ENCODE assay signal across 27 cellular contexts in genomic region chr1:222424826-222425225, GRCh38.
"Had no signal": no experiment of that assay in that cellular context is flagged by ENCODE, and none has a peak within 500 bp of the region (broad histone marks: within the 10 kb centered on the region; RNA-seq: fewer than 3 reads in every experiment).

No MANE protein-coding gene starts in this region.

- H3K27me3 ChIP-seq: colonic mucosa, esophagus muscularis mucosa, esophagus squamous epithelium, foreskin keratinocyte, gastrocnemius medialis, gastroesophageal sphincter, heart left ventricle had no signal

- H3K4me3 ChIP-seq: colonic mucosa, coronary artery, dorsolateral prefrontal cortex, esophagus muscularis mucosa, esophagus squamous epithelium, gastrocnemius medialis, gastroesophageal sphincter, heart left ventricle had no signal

- H3K9me3 ChIP-seq: colonic mucosa, esophagus squamous epithelium, gastrocnemius medialis had no signal

- H3K27ac ChIP-seq: colonic mucosa, coronary artery, dorsolateral prefrontal cortex, epithelial cell of prostate, esophagus muscularis mucosa, esophagus squamous epithelium, foreskin keratinocyte, gastrocnemius medialis, gastroesophageal sphincter, heart left ventricle had no signal

- ATAC-seq: effector memory CD8-positive, alpha-beta T cell; esophagus mucosa; foreskin keratinocyte; gastrocnemius medialis; gastroesophageal sphincter; heart left ventricle had no signal

- H3K4me1 ChIP-seq: colonic mucosa, esophagus muscularis mucosa, esophagus squamous epithelium, foreskin keratinocyte, gastrocnemius medialis, gastroesophageal sphincter, heart left ventricle had no signal

- H3K36me3 ChIP-seq: colonic mucosa, esophagus muscularis mucosa, esophagus squamous epithelium, gastrocnemius medialis, gastroesophageal sphincter, heart left ventricle had no signal

- FAIRE-seq: colon, endometrium, endothelial cell of umbilical vein, frontal cortex had no signal

- DNase-seq: colonic mucosa; cortex of kidney; dermis blood vessel endothelial cell; dorsolateral prefrontal cortex; effector CD4-positive, alpha-beta T cell; effector CD8-positive, alpha-beta T cell; effector memory CD4-positive, alpha-beta T cell; effector memory CD8-positive, alpha-beta T cell; endodermal cell; erythroblast; esophagus squamous epithelium; foreskin fibroblast; foreskin keratinocyte; foreskin melanocyte; gastrocnemius medialis; glutamatergic neuron; head of caudate nucleus; heart left ventricle had no signal
